ENCODE assay signal across 1 cellular context in the genomic region with DNA sequence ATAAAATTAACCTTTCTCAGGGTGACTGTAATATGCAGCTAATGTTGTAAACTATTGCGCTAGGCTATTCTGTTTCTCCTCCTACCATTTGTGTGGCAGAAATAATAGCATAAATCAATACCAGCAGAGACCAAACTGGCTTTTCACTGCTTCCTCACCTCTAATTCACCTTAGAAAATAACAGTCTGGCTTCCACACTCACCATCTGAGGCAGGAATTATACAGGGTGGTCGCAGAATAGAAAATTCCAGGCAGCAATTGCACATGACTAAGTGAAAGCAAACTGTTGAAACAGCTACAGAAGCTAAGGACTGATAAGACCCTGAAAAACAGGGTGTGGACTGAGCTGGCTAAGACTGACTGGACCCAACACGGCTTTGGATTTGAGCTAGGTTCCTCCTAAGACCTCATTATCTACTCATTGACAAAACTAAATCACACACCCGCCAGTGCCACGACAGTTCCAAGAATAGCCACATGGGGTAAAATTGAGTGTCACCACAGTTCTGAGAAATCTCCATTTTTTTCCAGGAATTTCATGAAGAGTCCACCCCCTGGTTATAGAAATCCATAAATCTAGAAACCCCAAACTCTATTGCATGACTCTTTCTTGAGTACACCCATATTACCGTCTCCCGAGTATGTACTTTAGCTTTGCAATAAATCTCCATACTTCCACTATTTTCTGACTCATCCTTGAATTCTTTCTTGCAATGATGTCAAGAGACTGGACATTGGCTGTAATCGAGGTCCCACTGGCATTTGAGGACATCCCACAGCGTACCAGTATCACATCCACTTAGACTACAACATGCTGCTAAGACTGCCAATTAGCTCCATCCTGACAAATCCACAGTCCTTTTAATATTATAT.
TF ChIP-seq lines count a peak whose summit lies in the region.

No MANE protein-coding gene starts in this region.

TF ChIP-seq in K562, 482 proteins besides CTCF, POLR2A, EP300 and RAD21 (continued from another document and continues in another):
- TF ChIP-seq POU5F1 (IDR thresholded peaks at IDR 0.05; ENCODE audit: borderline replicate concordance, low read depth, low read length, partially characterized antibody) = no peak
- TF ChIP-seq FOXK2 (conservative IDR thresholded peaks at IDR 0.05 in 1 of 2, IDR thresholded peaks at IDR 0.05 in 1 of 2; ENCODE audit: low read depth in 2 of 2) = peak; percentile 75 to 76
- peak; percentile 86 for TF ChIP-seq CXXC5 (CRISPR knock-in tag; IDR thresholded peaks at IDR 0.05)
- peak; percentile 76; the same call in 1 of the 2 replicates for TF ChIP-seq ZBED1 (IDR thresholded peaks at IDR 0.05)
- no peak for TF ChIP-seq CHD4 (IDR thresholded peaks at IDR 0.05; ENCODE audit: insufficient read depth, insufficient replicate concordance, low read depth, low read length, poor library complexity, severe bottlenecking)
- no peak for TF ChIP-seq ZNF644 (tag; IDR thresholded peaks at IDR 0.05; ENCODE audit: low read depth)
- TF ChIP-seq, protein P1, sequence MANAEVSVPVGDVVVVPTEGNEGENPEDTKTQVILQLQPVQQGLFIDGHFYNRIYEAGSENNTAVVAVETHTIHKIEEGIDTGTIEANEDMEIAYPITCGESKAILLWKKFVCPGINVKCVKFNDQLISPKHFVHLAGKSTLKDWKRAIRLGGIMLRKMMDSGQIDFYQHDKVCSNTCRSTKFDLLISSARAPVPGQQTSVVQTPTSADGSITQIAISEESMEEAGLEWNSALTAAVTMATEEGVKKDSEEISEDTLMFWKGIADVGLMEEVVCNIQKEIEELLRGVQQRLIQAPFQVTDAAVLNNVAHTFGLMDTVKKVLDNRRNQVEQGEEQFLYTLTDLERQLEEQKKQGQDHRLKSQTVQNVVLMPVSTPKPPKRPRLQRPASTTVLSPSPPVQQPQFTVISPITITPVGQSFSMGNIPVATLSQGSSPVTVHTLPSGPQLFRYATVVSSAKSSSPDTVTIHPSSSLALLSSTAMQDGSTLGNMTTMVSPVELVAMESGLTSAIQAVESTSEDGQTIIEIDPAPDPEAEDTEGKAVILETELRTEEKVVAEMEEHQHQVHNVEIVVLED (CRISPR knock-in tag; IDR thresholded peaks at IDR 0.05) = 0 out of 2 replicates have a peak, but pooled peaks have one; percentile 21
- TF ChIP-seq RB1 (IDR thresholded peaks at IDR 0.05; ENCODE audit: low read depth) = no peak
- TF ChIP-seq ZNF23 (CRISPR knock-in tag; IDR thresholded peaks at IDR 0.05) = peak; percentile 20; the same call in 1 of the 2 replicates
- TF ChIP-seq ZBTB40 (IDR thresholded peaks at IDR 0.05) = no peak; the same call in 1 of the 2 replicates
- no peak for TF ChIP-seq ZBTB40 (CRISPR knock-in tag; IDR thresholded peaks at IDR 0.05)
- no peak for TF ChIP-seq FOXJ3 (CRISPR knock-in tag; IDR thresholded peaks at IDR 0.05)
- TF ChIP-seq ETV5 (CRISPR knock-in tag; IDR thresholded peaks at IDR 0.05; ENCODE audit: low read depth) = peak; percentile 52; the same call in 1 of the 2 replicates
- TF ChIP-seq ZKSCAN8 (CRISPR knock-in tag; IDR thresholded peaks at IDR 0.05) = 0 out of 2 replicates have a peak, but pooled peaks have one; percentile 70
- TF ChIP-seq POLR3A (IDR thresholded peaks at IDR 0.05; ENCODE audit: borderline replicate concordance, extremely low read depth, insufficient read depth, insufficient read length) = no peak
- TF ChIP-seq, protein P2, sequence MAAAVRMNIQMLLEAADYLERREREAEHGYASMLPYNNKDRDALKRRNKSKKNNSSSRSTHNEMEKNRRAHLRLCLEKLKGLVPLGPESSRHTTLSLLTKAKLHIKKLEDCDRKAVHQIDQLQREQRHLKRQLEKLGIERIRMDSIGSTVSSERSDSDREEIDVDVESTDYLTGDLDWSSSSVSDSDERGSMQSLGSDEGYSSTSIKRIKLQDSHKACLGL (CRISPR knock-in tag; IDR thresholded peaks at IDR 0.05; ENCODE audit: borderline replicate concordance, poor library complexity, severe bottlenecking) = no peak
- no peak for TF ChIP-seq ZNF174 (CRISPR knock-in tag; IDR thresholded peaks at IDR 0.05)
- TF ChIP-seq NR2C1 (IDR thresholded peaks at IDR 0.05) = peak; percentile 28; the same call in 1 of the 2 replicates
- TF ChIP-seq NR2C1 (tag; IDR thresholded peaks at IDR 0.05) = peak; percentile 32; the same call in 1 of the 2 replicates
- TF ChIP-seq SLC30A9 (CRISPR knock-in tag; IDR thresholded peaks at IDR 0.05) = no peak
- no peak for TF ChIP-seq ZNF384 (IDR thresholded peaks at IDR 0.05; ENCODE audit: low read depth, low read length)
- TF ChIP-seq FOSL1 (tag; conservative IDR thresholded peaks at IDR 0.05) = peak; percentile 97
- TF ChIP-seq RNF219 (CRISPR knock-in tag; IDR thresholded peaks at IDR 0.05) = no peak
- TF ChIP-seq RBM25 (IDR thresholded peaks at IDR 0.05; ENCODE audit: low read depth, low read length, severe bottlenecking) = no peak
- peak; percentile 91 for TF ChIP-seq CBFA2T2 (conservative IDR thresholded peaks at IDR 0.05)
- TF ChIP-seq PKNOX1 (IDR thresholded peaks at IDR 0.05) = peak; percentile 96
- TF ChIP-seq L3MBTL2 (IDR thresholded peaks at IDR 0.05) = peak; percentile 53
- TF ChIP-seq SIRT6 (IDR thresholded peaks at IDR 0.05; ENCODE audit: low read depth, low read length) = no peak
- TF ChIP-seq ZNF780A (CRISPR knock-in tag; IDR thresholded peaks at IDR 0.05) = no peak
- no peak for TF ChIP-seq NFIX (CRISPR knock-in tag; IDR thresholded peaks at IDR 0.05; ENCODE audit: low read depth)
- TF ChIP-seq PRPF4 (IDR thresholded peaks at IDR 0.05; ENCODE audit: insufficient read depth, low read depth, low read length, poor library complexity, severe bottlenecking) = no peak
- no peak for TF ChIP-seq ZNF79 (CRISPR knock-in tag; IDR thresholded peaks at IDR 0.05; ENCODE audit: low read depth)
- TF ChIP-seq HMG20B (CRISPR knock-in tag; IDR thresholded peaks at IDR 0.05) = no peak
- no peak for TF ChIP-seq ID3 (CRISPR knock-in tag; IDR thresholded peaks at IDR 0.05)
- TF ChIP-seq ID3 (tag; IDR thresholded peaks at IDR 0.05) = no peak
- TF ChIP-seq NCOA4 (IDR thresholded peaks at IDR 0.05; ENCODE audit: partially characterized antibody) = no peak
- no peak for TF ChIP-seq ZNF121 (CRISPR knock-in tag; conservative IDR thresholded peaks at IDR 0.05)
- TF ChIP-seq KHSRP (IDR thresholded peaks at IDR 0.05) = 0 out of 2 replicates have a peak, but pooled peaks have one; percentile 34
- no peak for TF ChIP-seq ZC3H4 (CRISPR knock-in tag; IDR thresholded peaks at IDR 0.05; ENCODE audit: borderline replicate concordance)
- TF ChIP-seq ZNF76 (CRISPR knock-in tag; IDR thresholded peaks at IDR 0.05; ENCODE audit: borderline replicate concordance) = no peak
- TF ChIP-seq, protein P3, sequence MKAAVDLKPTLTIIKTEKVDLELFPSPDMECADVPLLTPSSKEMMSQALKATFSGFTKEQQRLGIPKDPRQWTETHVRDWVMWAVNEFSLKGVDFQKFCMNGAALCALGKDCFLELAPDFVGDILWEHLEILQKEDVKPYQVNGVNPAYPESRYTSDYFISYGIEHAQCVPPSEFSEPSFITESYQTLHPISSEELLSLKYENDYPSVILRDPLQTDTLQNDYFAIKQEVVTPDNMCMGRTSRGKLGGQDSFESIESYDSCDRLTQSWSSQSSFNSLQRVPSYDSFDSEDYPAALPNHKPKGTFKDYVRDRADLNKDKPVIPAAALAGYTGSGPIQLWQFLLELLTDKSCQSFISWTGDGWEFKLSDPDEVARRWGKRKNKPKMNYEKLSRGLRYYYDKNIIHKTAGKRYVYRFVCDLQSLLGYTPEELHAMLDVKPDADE (conservative IDR thresholded peaks at IDR 0.05; ENCODE audit: control insufficient read depth, low read depth, low read length) = no peak
- TF ChIP-seq ZNF444 (CRISPR knock-in tag; IDR thresholded peaks at IDR 0.05) = no peak
- TF ChIP-seq CC2D1A (IDR thresholded peaks at IDR 0.05) = peak; percentile 95
- no peak for TF ChIP-seq ATF1 (CRISPR knock-in tag; IDR thresholded peaks at IDR 0.05)
- peak; percentile 90 for TF ChIP-seq ATF1 (tag; IDR thresholded peaks at IDR 0.05)
- no peak for TF ChIP-seq SAFB2 (IDR thresholded peaks at IDR 0.05; ENCODE audit: borderline replicate concordance, low read depth, low read length, severe bottlenecking)
- peak; percentile 95 to 96; a peak in 3 of 4 replicates for TF ChIP-seq RCOR1 (IDR thresholded peaks at IDR 0.05; ENCODE audit: borderline replicate concordance in 1 of 2, low read depth in 2 of 2, low read length in 2 of 2)
- TF ChIP-seq MAFG (tag; conservative IDR thresholded peaks at IDR 0.05) = peak; percentile 77
- no peak for TF ChIP-seq SNAPC5 (CRISPR knock-in tag; IDR thresholded peaks at IDR 0.05)
- peak; percentile 86; the same call in 1 of the 2 replicates for TF ChIP-seq ZBTB7A (IDR thresholded peaks at IDR 0.05; ENCODE audit: borderline replicate concordance, control insufficient read depth, low read depth, low read length)
